Comparison of ENCODE assay signal across 8 cellular contexts in the genomic region with DNA sequence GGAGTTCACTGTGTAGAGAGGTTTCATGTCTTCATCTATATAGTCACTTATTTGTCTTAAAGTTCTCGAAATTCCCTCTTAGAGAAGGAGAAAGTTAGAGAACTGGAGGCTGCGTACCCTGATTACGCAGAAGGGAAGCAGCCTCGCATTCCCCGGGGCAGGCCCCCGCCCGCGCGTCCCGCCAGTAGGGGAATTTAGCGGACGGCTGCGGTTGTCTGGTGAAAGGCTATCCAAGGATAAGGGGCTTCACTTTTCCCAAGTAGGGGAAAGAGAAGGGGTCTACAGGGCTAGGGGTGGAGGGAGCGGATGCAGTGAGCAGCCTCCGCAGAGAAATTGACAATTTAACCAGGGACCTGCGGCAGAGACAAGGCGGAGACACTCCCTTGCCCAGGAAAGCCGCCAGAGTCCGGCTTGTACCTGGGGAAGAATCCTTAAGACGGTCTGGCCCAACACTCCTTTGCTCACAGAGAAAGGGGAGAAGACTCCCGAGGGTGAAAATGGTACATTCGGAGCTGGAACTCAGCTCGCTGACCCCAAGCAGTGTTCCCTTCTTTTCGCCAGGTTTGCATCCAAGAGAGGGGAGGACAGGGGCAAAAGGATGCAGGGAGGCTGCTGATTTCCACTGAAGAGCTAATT. TPM values are rescaled to one million over a fixed set of nuclear protein-coding genes. Genes with fewer than 3 reads are reported as not detected.
DNase-seq lines count a peak whose midpoint lies in the region; ATAC-seq, FAIRE-seq and TF ChIP-seq lines count a peak whose summit lies in the region.

No MANE protein-coding gene starts in this region.

- intact Hi-C loops in natural killer cell (cut with micrococcal nuclease), result no loop called here

- H3K4me3 ChIP-seq in GM23338 (peak overlapping the region; percentile 79), cardiac fibroblast (replicated peaks in 1 of 2; ENCODE audit: low read depth in 2 of 2, low read length in 2 of 2) (peak overlapping the region; percentile 85 to 90), keratinocyte (ENCODE audit: control insufficient read depth in 2 of 3, extremely low read depth in 1 of 3, insufficient read depth in 2 of 3, low read depth in 1 of 3, low read length in 3 of 3) (peak overlapping the region; percentile 39 to 81 (median 74)), skin epidermis (peak overlapping the region; percentile 33 to 54 (median 44))

- H3K9me2 ChIP-seq in GM23338 (ENCODE audit: insufficient read depth), result no peaks in the 10 kb centered on the region

- H3K79me2 ChIP-seq in GM23338 (replicated peaks; ENCODE audit: insufficient read depth), result no peaks in the 10 kb centered on the region
- no peaks in the 10 kb centered on the region for H3K79me2 ChIP-seq in keratinocyte (ENCODE audit: control insufficient read depth, insufficient read depth, low read length)

- TF ChIP-seq CTCF in GM23338 (conservative IDR thresholded peaks at IDR 0.05; ENCODE audit: low read depth in 2 of 2) (no peak), cardiac fibroblast (IDR thresholded peaks at IDR 0.05; ENCODE audit: low read depth, low read length) (no peak), keratinocyte (optimal IDR thresholded peaks at IDR 0.05 in 1 of 3, IDR thresholded peaks at IDR 0.05 in 1 of 3, conservative IDR thresholded peaks at IDR 0.05 in 1 of 3; ENCODE audit: extremely low read depth in 1 of 3, insufficient read depth in 2 of 3, low read length in 3 of 3) (no peak), natural killer cell (IDR thresholded peaks at IDR 0.05) (no peak)

- dilution Hi-C loops in keratinocyte (cut with MboI; ENCODE audit: extremely low pct_ligation_motif_present, low sequenced_read_pairs), result no loop called here

- H3K36me3 ChIP-seq in GM23338 (ENCODE audit: insufficient read depth) (no peaks in the 10 kb centered on the region), keratinocyte (ENCODE audit: control insufficient read depth in 2 of 2, extremely low read depth in 1 of 2, insufficient read depth in 2 of 2, low read length in 2 of 2) (no peaks in the 10 kb centered on the region)

- H2AFZ ChIP-seq in GM23338 (peak overlapping the region; percentile 82), keratinocyte (ENCODE audit: control insufficient read depth, low read length) (peak overlapping the region; percentile 88)

- no peaks in the 10 kb centered on the region for H3K9me1 ChIP-seq in keratinocyte (ENCODE audit: control insufficient read depth, extremely low read depth, insufficient read depth, low read length)

- H3K4me2 ChIP-seq in GM23338 (peak overlapping the region; percentile 86), keratinocyte (ENCODE audit: control insufficient read depth, extremely low read depth, insufficient read depth, low read depth, low read length) (peak overlapping the region; percentile 94)

- FAIRE-seq in keratinocyte (lab: Jason Lieb, UNC), result no peak

- peak overlapping the region; percentile 82 for H3K9ac ChIP-seq in keratinocyte (ENCODE audit: control insufficient read depth, extremely low read depth, insufficient read depth, low read length)

- H4K20me1 ChIP-seq in GM23338 (replicated peaks; ENCODE audit: insufficient read depth) (0 out of 2 replicates have a peak, but pooled peaks cover 3% of the 10 kb centered on the region), keratinocyte (ENCODE audit: control insufficient read depth, extremely low read depth, insufficient read depth, low read length) (no peaks in the 10 kb centered on the region)

- DNase-seq in GM23338 (ENCODE audit: low spot score), result peak; percentile 52
- DNase-seq in cardiac fibroblast (ENCODE audit: low read depth in 2 of 2), result peak in 1 of 2 donors; percentile 61
- no peak for DNase-seq in keratinocyte (ENCODE audit: low read depth, low spot score)
- DNase-seq in NCI-H2171 (lab: John Stamatoyannopoulos, UW), result no peak
- DNase-seq in activated effector memory CD4-positive, alpha-beta T cell treated with Interleukin-2 at 50 U/mL for 16 hours, result no peak
- DNase-seq in epidermal melanocyte (ENCODE audit: insufficient read length, low spot score), result no peak
- no peak for DNase-seq in natural killer cell

- H3K27ac ChIP-seq in GM23338 (ENCODE audit: low read depth) (no peak overlapping the region), keratinocyte (ENCODE audit: control insufficient read depth, insufficient read depth, low read length) (no peak overlapping the region), skin epidermis (peak overlapping the region; percentile 40 to 94 (median 79))

- H3K27me3 ChIP-seq in GM23338 (ENCODE audit: insufficient read depth), result peaks cover 84% of the 10 kb centered on the region
- peaks cover 31% of the 10 kb centered on the region for H3K27me3 ChIP-seq in keratinocyte (ENCODE audit: control insufficient read depth, extremely low read depth, insufficient read depth, low read length)

- H3K36me3 Mint-ChIP-seq in GM23338 (ENCODE audit: low read depth) (no peaks in the 10 kb centered on the region), natural killer cell (peaks cover 12% of the 10 kb centered on the region)

- no peaks in the 10 kb centered on the region; the same call in 2 of the 3 replicates for H3K9me3 Mint-ChIP-seq in GM23338
- H3K9me3 Mint-ChIP-seq in natural killer cell, result peaks cover 5 to 8% of the 10 kb centered on the region in 2 donors

- no peaks in the 10 kb centered on the region for H3K9me3 ChIP-seq in keratinocyte (ENCODE audit: control insufficient read depth, low read depth, low read length)

- H3K27ac Mint-ChIP-seq in GM23338 (no peak overlapping the region), natural killer cell (no peak overlapping the region)

- peak; percentile 31 for ATAC-seq in GM23338
- no peak for ATAC-seq in natural killer cell

- H3K4me1 Mint-ChIP-seq in GM23338, result peaks cover 7% of the 10 kb centered on the region
- peaks cover 0 to 13% of the 10 kb centered on the region in 2 donors for H3K4me1 Mint-ChIP-seq in natural killer cell

- H3K4me1 ChIP-seq in GM23338 (ENCODE audit: insufficient read depth) (peaks cover 7% of the 10 kb centered on the region; the same call in 1 of the 2 replicates), keratinocyte (ENCODE audit: control insufficient read depth, extremely low read depth, insufficient read depth, low read length) (peaks cover 26% of the 10 kb centered on the region)

- peak overlapping the region; percentile 93 for H3K4me3 Mint-ChIP-seq in GM23338
- H3K4me3 Mint-ChIP-seq in natural killer cell, result no peak overlapping the region

- H3K27me3 Mint-ChIP-seq in GM23338 (ENCODE audit: insufficient read depth, low read depth, poor library complexity), result peaks cover 60% of the 10 kb centered on the region
- peaks cover 24 to 47% of the 10 kb centered on the region in 2 donors for H3K27me3 Mint-ChIP-seq in natural killer cell (ENCODE audit: low read depth in 2 of 2)

- H3F3A ChIP-seq in GM23338 (replicated peaks; ENCODE audit: low read depth), result no peaks in the 10 kb centered on the region

TF ChIP-seq in GM23338, 12 proteins besides CTCF, POLR2A, EP300 and RAD21:
- TF ChIP-seq ZNF331 (CRISPR knock-in tag; IDR thresholded peaks at IDR 0.05; ENCODE audit: low read depth) (no peak), EZH2 (IDR thresholded peaks at IDR 0.05; ENCODE audit: low read depth, unreplicated experiment) (peak; percentile 45), STAT1 (IDR thresholded peaks at IDR 0.05; ENCODE audit: unreplicated experiment) (no peak), NANOG (IDR thresholded peaks at IDR 0.05; ENCODE audit: borderline replicate concordance) (no peak)

RNA-seq across cellular contexts. Expression of a gene that starts 1.0 kb away (rescaled TPM):
- 26.4 and 31.4 TPM in 2 replicates for total RNA-seq in GM23338 (2014; rRNA removed; shearing (Covaris generic))
- polyA plus RNA-seq in GM23338 (2016; fragmentation: Nextera tagmentation; extraction: Ambion mirVana), result 7.3 and 10.4 TPM in 2 replicates
- polyA plus RNA-seq in keratinocyte, result 0.05 to 0.10 TPM (median 0.07 TPM) in 3 replicates
- polyA plus RNA-seq in keratinocyte (2011; ENCODE audit: low read depth), result 0.85 TPM
- 0.03 and 0.05 TPM in 2 replicates for polyA plus RNA-seq in keratinocyte (2011; cell fraction: cytosol; rRNA removed)
- polyA plus RNA-seq in keratinocyte (2011; cell fraction: nucleus; rRNA removed), result 0.19 and 0.64 TPM in 2 replicates
- 0.06 and 0.47 TPM in 2 replicates for polyA plus RNA-seq in keratinocyte (2012; ENCODE audit: low replicate concordance)
- polyA minus RNA-seq in keratinocyte, result 0.10 to 0.51 TPM (median 0.36 TPM) in 3 replicates
- polyA minus RNA-seq in keratinocyte (2011; cell fraction: cytosol; rRNA and poly(A)+ RNA removed), result not detected
- polyA minus RNA-seq in keratinocyte (2011; cell fraction: nucleus; rRNA and poly(A)+ RNA removed), result 1.2 and 3.1 TPM in 2 replicates
- under 1 TPM; 0.09 to 0.48 (median 0.27) TPM for total RNA-seq in natural killer cell

Comparison
In these comparisons a context has a peak if more than half of its experiments do, and no peak if none do; other contexts are left out.
1. H3K27ac ChIP-seq: peak in skin epidermis (21 of 21); none in GM23338 (single experiment) and keratinocyte (single experiment).
2. RNA of a gene that starts 1.0 kb away (total RNA-seq): 26.4 to 31.4 TPM in GM23338; 0.09 to 0.48 TPM in natural killer cell; every median in the first group is over 10 times any median in the second.
3. Peak in every context shown above with its lines, with median percentiles within 50 percentile points of each other: H3K4me3 ChIP-seq.